Comparison of ENCODE assay signal across 8 cellular contexts in the genomic region with DNA sequence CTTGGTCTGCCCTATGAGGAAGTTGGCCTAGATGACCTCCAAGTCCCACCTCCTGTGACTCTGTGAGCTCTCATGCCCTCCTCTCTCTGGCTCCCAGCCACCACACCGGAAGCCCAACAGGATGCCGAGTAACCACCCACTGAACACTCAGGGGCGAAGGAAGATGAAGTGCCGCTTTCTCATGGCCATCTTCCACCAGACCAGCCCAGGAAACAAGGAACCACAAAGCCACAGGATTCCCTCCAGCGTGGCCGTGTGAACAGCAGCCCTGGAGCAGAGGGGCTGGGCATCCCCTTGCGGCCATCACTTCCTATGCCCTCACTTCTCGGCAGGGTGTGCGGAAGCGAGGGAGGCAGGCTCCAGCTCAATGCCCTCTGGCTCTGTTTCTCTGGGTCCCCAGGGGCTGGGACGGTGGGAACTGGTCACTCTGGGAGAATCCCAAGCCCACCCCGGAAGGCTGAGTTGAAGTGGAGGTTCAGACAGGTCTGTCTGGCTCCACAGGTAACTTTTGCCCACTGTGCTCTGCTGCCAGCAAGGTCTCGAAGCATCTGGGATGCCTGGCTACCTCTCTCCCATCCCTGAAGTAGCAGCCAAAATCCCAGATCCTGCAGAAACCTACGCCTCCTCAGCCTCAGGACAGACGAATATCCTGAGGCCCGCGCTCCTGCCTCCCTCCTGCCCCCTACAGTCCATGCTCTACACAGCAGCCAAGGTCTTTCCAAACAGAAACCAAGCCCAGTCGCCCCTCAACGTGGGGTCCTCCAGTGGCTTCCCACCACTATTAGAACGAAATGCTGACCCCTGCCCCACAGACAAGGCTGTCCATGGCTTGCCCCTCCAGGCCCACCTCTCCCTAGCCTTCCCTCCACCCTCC. TPM values are rescaled to one million over a fixed set of nuclear protein-coding genes. Genes with fewer than 3 reads are reported as not detected.
DNase-seq lines count a peak whose midpoint lies in the region; ATAC-seq and TF ChIP-seq lines count a peak whose summit lies in the region.

No MANE protein-coding gene starts in this region.

- CTCF ChIA-PET in CD8-positive, alpha-beta T cell (lab: Charles Lee) = interaction anchor here (0.9 to 11.2 kb wide), 18 partner anchors 9 to 79 kb away, joined by 3 to 99 read pairs (median 4); partner anchors contain the start of gene ECE1

- H3K4me3 Mint-ChIP-seq in CD8-positive, alpha-beta T cell = peak overlapping the region; percentile 88

- no peaks in the 10 kb centered on the region for H3K9me3 Mint-ChIP-seq in CD8-positive, alpha-beta T cell

- H3K4me3 ChIP-seq in CD8-positive, alpha-beta T cell (ENCODE audit: low read depth, low read length) = peak overlapping the region; percentile 29
- H3K4me3 ChIP-seq in adrenal gland (peak overlapping the region in 2 of 4 donors; percentile 10 to 31), skeletal muscle satellite cell (ENCODE audit: low read length) (peak overlapping the region; percentile 68)

- H3K27me3 ChIP-seq in CD8-positive, alpha-beta T cell (ENCODE audit: insufficient read depth, low read length) = no peaks in the 10 kb centered on the region
- no peaks in the 10 kb centered on the region for H3K27me3 ChIP-seq in adrenal gland
- no peaks in the 10 kb centered on the region for H3K27me3 ChIP-seq in skeletal muscle satellite cell (ENCODE audit: control insufficient read depth, insufficient read depth, low read length)

- peak; percentile 58 for TF ChIP-seq CTCF in CD8-positive, alpha-beta T cell (IDR thresholded peaks at IDR 0.05)
- peak; percentile 77 to 91 (median 85) for TF ChIP-seq CTCF in adrenal gland (IDR thresholded peaks at IDR 0.05)

- H3K4me1 Mint-ChIP-seq in CD8-positive, alpha-beta T cell (ENCODE audit: low read depth) = peaks cover 85% of the 10 kb centered on the region

- H3K4me2 ChIP-seq in skeletal muscle satellite cell (ENCODE audit: low read length) = peak overlapping the region; percentile 91

- H3K9me3 ChIP-seq in CD8-positive, alpha-beta T cell (ENCODE audit: low read length) = no peaks in the 10 kb centered on the region
- no peaks in the 10 kb centered on the region for H3K9me3 ChIP-seq in adrenal gland (replicated peaks in 1 of 3)
- H3K9me3 ChIP-seq in skeletal muscle satellite cell (replicated peaks; ENCODE audit: low read length) = no peaks in the 10 kb centered on the region

- intact Hi-C loops in CD8-positive, alpha-beta T cell (cut with DNase I, micrococcal nuclease) = loop anchor here (1.0 to 10.0 kb wide), 5 partner anchors 11 to 450 kb away; partner anchors contain the start of gene USP48 (in 1 of the 2)
- intact Hi-C loops in adrenal gland (cut with DNase I) = no loop called here

- peak overlapping the region; percentile 78 for H3K9ac ChIP-seq in skeletal muscle satellite cell (ENCODE audit: low read depth, low read length)

- ATAC-seq in CD8-positive, alpha-beta T cell = peak; percentile 86
- ATAC-seq in GM19397 (IDR thresholded peaks at IDR 0.05; ENCODE audit: unreplicated experiment) (peak; percentile 63), HG03571 (IDR thresholded peaks at IDR 0.05; ENCODE audit: unreplicated experiment) (peak; percentile 77)

- peak overlapping the region; percentile 98 for H3K27ac Mint-ChIP-seq in CD8-positive, alpha-beta T cell

- H3K4me1 ChIP-seq in CD8-positive, alpha-beta T cell (ENCODE audit: insufficient read depth, low read length) = peaks cover 84% of the 10 kb centered on the region
- H3K4me1 ChIP-seq in adrenal gland (replicated peaks in 1 of 2) (peaks cover 96 to 97% of the 10 kb centered on the region in 2 donors), skeletal muscle satellite cell (ENCODE audit: control insufficient read depth, insufficient read depth, low read length) (peaks cover 45% of the 10 kb centered on the region)

- H3K36me3 ChIP-seq in CD8-positive, alpha-beta T cell (ENCODE audit: insufficient read depth, low read length) = no peaks in the 10 kb centered on the region
- H3K36me3 ChIP-seq in adrenal gland (replicated peaks in 1 of 2) = no peaks in the 10 kb centered on the region
- H3K36me3 ChIP-seq in skeletal muscle satellite cell (ENCODE audit: insufficient read depth, low read length) = no peaks in the 10 kb centered on the region

- peak; percentile 68 to 86 (median 76) for DNase-seq in CD8-positive, alpha-beta T cell
- peak; percentile 55 for DNase-seq in T follicular helper cell (ENCODE audit: low read depth)
- peak; percentile 79 to 93 (median 88) for DNase-seq in adrenal gland
- peak; percentile 83 for DNase-seq in hepatic stellate cell (ENCODE audit: low spot score)
- DNase-seq in NCI-H1105 treated with DMSO at 0.1 percent for 48 hours (lab: John Stamatoyannopoulos, UW) = no peak

- H3K27me3 Mint-ChIP-seq in CD8-positive, alpha-beta T cell (ENCODE audit: low read depth) = no peaks in the 10 kb centered on the region

- TF ChIP-seq POLR2A in adrenal gland (IDR thresholded peaks at IDR 0.05) = peak in 1 of 2 donors; percentile 16

- WGBS in adrenal gland, 4 donors = 3 to 11% (median 8%) methylated on average over 5 to 20 of the region's 20 CpGs

- POLR2A ChIA-PET in CD8-positive, alpha-beta T cell (lab: Charles Lee) = interaction anchor here (0.7 to 6.5 kb wide), 8 partner anchors 9 to 548 kb away, joined by 3 to 54 read pairs (median 6); no protein-coding TSS in a partner anchor

- peaks cover 1% of the 10 kb centered on the region for H3K36me3 Mint-ChIP-seq in CD8-positive, alpha-beta T cell

- peak overlapping the region; percentile 57 for H3K27ac ChIP-seq in CD8-positive, alpha-beta T cell (ENCODE audit: low read depth, low read length)
- H3K27ac ChIP-seq in adrenal gland = peak overlapping the region; percentile 66 to 96 (median 94)

RNA-seq across cellular contexts. Expression of gene ECE1, which starts 44.2 kb away (rescaled TPM):
- total RNA-seq in CD8-positive, alpha-beta T cell = 10 to 100 TPM; 55.0 to 56.0 TPM
- total RNA-seq in adrenal gland = 100 to 1,000 TPM; 173 to 588 (median 259) TPM
- 100 to 1,000 TPM; 150 to 327 (median 176) TPM for polyA plus RNA-seq in adrenal gland
- total RNA-seq in skeletal muscle satellite cell (2012; rRNA removed) = 40.4 and 63.6 TPM in 2 replicates

Comparison
In these comparisons a context has a peak if more than half of its experiments do, and no peak if none do; other contexts are left out.
1. intact Hi-C loops: an anchor here in CD8-positive, alpha-beta T cell (1.0 to 10.0 kb wide); none called in adrenal gland.